1 cellular context compared by ENCODE assay signal in genomic region chr1:39990428-39990827, GRCh38.
A peak's percentile ranks its signal among the peaks of the same experiment; 100 is the strongest.
TF ChIP-seq lines count a peak whose summit lies in the region.

No MANE protein-coding gene starts in this region.

TF ChIP-seq in K562, 482 proteins besides CTCF, POLR2A, EP300 and RAD21:
- TF ChIP-seq FOSL1 (tag; conservative IDR thresholded peaks at IDR 0.05) (peak; percentile 56), LCOR (CRISPR knock-in tag; IDR thresholded peaks at IDR 0.05) (no peak), POLR2AphosphoS2 (IDR thresholded peaks at IDR 0.05; ENCODE audit: low read length) (no peak), MTF1 (CRISPR knock-in tag; IDR thresholded peaks at IDR 0.05; ENCODE audit: borderline replicate concordance) (no peak), JUND (IDR thresholded peaks at IDR 0.05; ENCODE audit: borderline replicate concordance, low read depth, low read length) (peak; percentile 5; the same call in 1 of the 2 replicates), JUND (tag; IDR thresholded peaks at IDR 0.05; ENCODE audit: borderline replicate concordance, low read depth, low read length) (no peak), BDP1 (IDR thresholded peaks at IDR 0.05; ENCODE audit: insufficient read depth, insufficient read length) (no peak), ATF3 (IDR thresholded peaks at IDR 0.05) (0 out of 2 replicates have a peak, but pooled peaks have one; percentile 29), ATF3 (CRISPR knock-in tag; conservative IDR thresholded peaks at IDR 0.05) (no peak), PCBP1 (IDR thresholded peaks at IDR 0.05; ENCODE audit: low read depth, low read length, poor library complexity, severe bottlenecking) (no peak), STAG1 (CRISPR knock-in tag; IDR thresholded peaks at IDR 0.05; ENCODE audit: borderline replicate concordance) (no peak), ZNF778 (CRISPR knock-in tag; IDR thresholded peaks at IDR 0.05) (no peak), CHCHD3 (CRISPR knock-in tag; IDR thresholded peaks at IDR 0.05) (no peak), FOXM1 (IDR thresholded peaks at IDR 0.05; ENCODE audit: low read depth) (no peak), FOXM1 (CRISPR knock-in tag; IDR thresholded peaks at IDR 0.05; ENCODE audit: low read depth) (no peak)
- TF ChIP-seq, protein P1, sequence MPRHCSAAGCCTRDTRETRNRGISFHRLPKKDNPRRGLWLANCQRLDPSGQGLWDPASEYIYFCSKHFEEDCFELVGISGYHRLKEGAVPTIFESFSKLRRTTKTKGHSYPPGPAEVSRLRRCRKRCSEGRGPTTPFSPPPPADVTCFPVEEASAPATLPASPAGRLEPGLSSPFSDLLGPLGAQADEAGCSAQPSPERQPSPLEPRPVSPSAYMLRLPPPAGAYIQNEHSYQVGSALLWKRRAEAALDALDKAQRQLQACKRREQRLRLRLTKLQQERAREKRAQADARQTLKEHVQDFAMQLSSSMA (CRISPR knock-in tag; IDR thresholded peaks at IDR 0.05), result no peak
- TF ChIP-seq, protein P2, sequence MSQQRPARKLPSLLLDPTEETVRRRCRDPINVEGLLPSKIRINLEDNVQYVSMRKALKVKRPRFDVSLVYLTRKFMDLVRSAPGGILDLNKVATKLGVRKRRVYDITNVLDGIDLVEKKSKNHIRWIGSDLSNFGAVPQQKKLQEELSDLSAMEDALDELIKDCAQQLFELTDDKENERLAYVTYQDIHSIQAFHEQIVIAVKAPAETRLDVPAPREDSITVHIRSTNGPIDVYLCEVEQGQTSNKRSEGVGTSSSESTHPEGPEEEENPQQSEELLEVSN (IDR thresholded peaks at IDR 0.05; ENCODE audit: borderline replicate concordance in 1 of 2, extremely low read depth in 1 of 2, insufficient read depth in 1 of 2, insufficient read length in 1 of 2, low read depth in 1 of 2, low read length in 1 of 2, poor library complexity in 1 of 2, severe bottlenecking in 1 of 2), result no peak
- TF ChIP-seq, protein P3, sequence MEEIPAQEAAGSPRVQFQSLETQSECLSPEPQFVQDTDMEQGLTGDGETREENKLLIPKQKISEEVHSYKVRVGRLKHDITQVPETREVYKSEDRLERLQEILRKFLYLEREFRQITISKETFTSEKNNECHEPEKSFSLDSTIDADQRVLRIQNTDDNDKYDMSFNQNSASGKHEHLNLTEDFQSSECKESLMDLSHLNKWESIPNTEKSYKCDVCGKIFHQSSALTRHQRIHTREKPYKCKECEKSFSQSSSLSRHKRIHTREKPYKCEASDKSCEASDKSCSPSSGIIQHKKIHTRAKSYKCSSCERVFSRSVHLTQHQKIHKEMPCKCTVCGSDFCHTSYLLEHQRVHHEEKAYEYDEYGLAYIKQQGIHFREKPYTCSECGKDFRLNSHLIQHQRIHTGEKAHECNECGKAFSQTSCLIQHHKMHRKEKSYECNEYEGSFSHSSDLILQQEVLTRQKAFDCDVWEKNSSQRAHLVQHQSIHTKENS (CRISPR knock-in tag; IDR thresholded peaks at IDR 0.05), result no peak
- TF ChIP-seq, protein P4, sequence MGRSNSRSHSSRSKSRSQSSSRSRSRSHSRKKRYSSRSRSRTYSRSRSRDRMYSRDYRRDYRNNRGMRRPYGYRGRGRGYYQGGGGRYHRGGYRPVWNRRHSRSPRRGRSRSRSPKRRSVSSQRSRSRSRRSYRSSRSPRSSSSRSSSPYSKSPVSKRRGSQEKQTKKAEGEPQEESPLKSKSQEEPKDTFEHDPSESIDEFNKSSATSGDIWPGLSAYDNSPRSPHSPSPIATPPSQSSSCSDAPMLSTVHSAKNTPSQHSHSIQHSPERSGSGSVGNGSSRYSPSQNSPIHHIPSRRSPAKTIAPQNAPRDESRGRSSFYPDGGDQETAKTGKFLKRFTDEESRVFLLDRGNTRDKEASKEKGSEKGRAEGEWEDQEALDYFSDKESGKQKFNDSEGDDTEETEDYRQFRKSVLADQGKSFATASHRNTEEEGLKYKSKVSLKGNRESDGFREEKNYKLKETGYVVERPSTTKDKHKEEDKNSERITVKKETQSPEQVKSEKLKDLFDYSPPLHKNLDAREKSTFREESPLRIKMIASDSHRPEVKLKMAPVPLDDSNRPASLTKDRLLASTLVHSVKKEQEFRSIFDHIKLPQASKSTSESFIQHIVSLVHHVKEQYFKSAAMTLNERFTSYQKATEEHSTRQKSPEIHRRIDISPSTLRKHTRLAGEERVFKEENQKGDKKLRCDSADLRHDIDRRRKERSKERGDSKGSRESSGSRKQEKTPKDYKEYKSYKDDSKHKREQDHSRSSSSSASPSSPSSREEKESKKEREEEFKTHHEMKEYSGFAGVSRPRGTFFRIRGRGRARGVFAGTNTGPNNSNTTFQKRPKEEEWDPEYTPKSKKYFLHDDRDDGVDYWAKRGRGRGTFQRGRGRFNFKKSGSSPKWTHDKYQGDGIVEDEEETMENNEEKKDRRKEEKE (IDR thresholded peaks at IDR 0.05; ENCODE audit: borderline replicate concordance in 1 of 2, control insufficient read depth in 1 of 2, low read depth in 2 of 2, low read length in 1 of 2), result no peak
